Comparison of ENCODE assay signal across 1 cellular context in the genomic region with DNA sequence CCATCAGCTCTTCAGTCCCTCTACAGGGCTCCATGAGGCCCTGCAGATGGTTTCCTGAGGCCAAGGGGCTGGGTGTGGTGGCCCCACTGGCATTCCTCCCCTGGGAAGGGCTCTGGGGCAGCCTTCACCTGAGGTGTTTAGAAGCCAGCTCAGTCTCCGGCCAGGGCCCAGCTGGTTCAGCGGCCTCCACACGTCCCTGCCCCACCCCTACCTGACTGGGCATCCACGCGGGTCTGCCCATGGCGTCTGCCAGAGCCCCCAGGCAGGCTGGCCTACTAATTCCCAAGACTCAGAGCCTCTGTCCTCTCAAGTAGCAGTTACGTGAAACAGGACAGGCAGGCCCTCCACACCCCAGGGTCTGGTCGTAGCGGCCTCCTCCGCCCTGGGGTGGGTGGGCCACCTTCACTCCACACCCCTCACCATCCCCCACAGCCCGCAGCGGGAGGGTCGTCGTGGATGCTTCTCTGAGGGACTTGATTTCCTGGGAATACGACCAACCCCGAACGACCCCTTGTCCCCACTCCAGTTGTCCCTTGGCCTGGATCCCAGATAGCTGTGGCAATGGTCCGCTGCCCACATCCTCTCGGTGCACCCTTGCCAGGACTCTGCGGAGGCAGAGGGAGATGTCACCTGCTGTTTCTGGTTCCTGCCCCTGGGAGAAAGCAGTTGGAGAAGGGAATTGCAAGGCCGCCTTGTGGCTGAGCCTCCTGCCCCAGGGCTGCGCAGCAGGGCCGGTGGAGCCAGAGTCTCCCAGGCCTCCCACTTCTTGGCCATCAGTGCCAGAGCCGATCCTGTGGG.
TF ChIP-seq lines count a peak whose summit lies in the region.

No MANE protein-coding gene starts in this region.

TF ChIP-seq in GM23338, 12 proteins besides CTCF, POLR2A, EP300 and RAD21 (continued from another document):
- TF ChIP-seq, protein P1, sequence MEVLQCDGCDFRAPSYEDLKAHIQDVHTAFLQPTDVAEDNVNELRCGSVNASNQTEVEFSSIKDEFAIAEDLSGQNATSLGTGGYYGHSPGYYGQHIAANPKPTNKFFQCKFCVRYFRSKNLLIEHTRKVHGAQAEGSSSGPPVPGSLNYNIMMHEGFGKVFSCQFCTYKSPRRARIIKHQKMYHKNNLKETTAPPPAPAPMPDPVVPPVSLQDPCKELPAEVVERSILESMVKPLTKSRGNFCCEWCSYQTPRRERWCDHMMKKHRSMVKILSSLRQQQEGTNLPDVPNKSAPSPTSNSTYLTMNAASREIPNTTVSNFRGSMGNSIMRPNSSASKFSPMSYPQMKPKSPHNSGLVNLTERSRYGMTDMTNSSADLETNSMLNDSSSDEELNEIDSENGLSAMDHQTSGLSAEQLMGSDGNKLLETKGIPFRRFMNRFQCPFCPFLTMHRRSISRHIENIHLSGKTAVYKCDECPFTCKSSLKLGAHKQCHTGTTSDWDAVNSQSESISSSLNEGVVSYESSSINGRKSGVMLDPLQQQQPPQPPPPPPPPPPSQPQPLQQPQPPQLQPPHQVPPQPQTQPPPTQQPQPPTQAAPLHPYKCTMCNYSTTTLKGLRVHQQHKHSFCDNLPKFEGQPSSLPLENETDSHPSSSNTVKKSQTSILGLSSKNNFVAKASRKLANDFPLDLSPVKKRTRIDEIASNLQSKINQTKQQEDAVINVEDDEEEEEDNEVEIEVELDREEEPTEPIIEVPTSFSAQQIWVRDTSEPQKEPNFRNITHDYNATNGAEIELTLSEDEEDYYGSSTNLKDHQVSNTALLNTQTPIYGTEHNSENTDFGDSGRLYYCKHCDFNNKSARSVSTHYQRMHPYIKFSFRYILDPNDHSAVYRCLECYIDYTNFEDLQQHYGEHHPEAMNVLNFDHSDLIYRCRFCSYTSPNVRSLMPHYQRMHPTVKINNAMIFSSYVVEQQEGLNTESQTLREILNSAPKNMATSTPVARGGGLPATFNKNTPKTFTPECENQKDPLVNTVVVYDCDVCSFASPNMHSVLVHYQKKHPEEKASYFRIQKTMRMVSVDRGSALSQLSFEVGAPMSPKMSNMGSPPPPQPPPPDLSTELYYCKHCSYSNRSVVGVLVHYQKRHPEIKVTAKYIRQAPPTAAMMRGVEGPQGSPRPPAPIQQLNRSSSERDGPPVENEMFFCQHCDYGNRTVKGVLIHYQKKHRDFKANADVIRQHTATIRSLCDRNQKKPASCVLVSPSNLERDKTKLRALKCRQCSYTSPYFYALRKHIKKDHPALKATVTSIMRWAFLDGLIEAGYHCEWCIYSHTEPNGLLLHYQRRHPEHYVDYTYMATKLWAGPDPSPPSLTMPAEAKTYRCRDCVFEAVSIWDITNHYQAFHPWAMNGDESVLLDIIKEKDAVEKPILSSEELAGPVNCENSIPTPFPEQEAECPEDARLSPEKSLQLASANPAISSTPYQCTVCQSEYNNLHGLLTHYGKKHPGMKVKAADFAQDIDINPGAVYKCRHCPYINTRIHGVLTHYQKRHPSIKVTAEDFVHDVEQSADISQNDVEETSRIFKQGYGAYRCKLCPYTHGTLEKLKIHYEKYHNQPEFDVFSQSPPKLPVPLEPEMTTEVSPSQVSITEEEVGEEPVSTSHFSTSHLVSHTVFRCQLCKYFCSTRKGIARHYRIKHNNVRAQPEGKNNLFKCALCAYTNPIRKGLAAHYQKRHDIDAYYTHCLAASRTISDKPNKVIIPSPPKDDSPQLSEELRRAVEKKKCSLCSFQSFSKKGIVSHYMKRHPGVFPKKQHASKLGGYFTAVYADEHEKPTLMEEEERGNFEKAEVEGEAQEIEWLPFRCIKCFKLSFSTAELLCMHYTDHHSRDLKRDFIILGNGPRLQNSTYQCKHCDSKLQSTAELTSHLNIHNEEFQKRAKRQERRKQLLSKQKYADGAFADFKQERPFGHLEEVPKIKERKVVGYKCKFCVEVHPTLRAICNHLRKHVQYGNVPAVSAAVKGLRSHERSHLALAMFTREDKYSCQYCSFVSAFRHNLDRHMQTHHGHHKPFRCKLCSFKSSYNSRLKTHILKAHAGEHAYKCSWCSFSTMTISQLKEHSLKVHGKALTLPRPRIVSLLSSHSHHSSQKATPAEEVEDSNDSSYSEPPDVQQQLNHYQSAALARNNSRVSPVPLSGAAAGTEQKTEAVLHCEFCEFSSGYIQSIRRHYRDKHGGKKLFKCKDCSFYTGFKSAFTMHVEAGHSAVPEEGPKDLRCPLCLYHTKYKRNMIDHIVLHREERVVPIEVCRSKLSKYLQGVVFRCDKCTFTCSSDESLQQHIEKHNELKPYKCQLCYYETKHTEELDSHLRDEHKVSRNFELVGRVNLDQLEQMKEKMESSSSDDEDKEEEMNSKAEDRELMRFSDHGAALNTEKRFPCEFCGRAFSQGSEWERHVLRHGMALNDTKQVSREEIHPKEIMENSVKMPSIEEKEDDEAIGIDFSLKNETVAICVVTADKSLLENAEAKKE (CRISPR knock-in tag; IDR thresholded peaks at IDR 0.05): no peak
- no peak for TF ChIP-seq NANOG (IDR thresholded peaks at IDR 0.05; ENCODE audit: borderline replicate concordance)
